Comparison of ENCODE assay signal across 10 cellular contexts in genomic region chr2:68367918-68368656, GRCh38. TPM values are rescaled to one million over a fixed set of nuclear protein-coding genes. Genes with fewer than 3 reads are reported as not detected.
DNase-seq lines count a peak whose midpoint lies in the region; ATAC-seq and TF ChIP-seq lines count a peak whose summit lies in the region.
"Had no signal": no experiment of that assay in that cellular context is flagged by ENCODE, and none has a peak within 500 bp of the region (broad histone marks: within the 10 kb centered on the region; RNA-seq: fewer than 3 reads in every experiment).

No MANE protein-coding gene starts in this region.

- no peak for TF ChIP-seq CTCF in right lobe of liver (IDR thresholded peaks at IDR 0.05)
- no peak for TF ChIP-seq CTCF in omental fat pad (IDR thresholded peaks at IDR 0.05)

- in situ Hi-C loops in HAP-1 (cut with MboI; ENCODE audit: low sequenced_read_pairs) = no loop called here

- intact Hi-C loops in right lobe of liver (cut with DNase I) = loop anchor here in 1 of 2 donors (10.0 kb wide), 1 partner anchor 67 kb away; no protein-coding TSS in a partner anchor

- H3K36me3 Mint-ChIP-seq in activated naive CD4-positive, alpha-beta T cell treated with anti-CD3 and anti-CD28 coated beads, Interleukin-2, amount 50 U/mL, for 24 hours = no peaks in the 10 kb centered on the region
- peaks cover 4 to 13% of the 10 kb centered on the region in 2 donors for H3K36me3 Mint-ChIP-seq in activated naive CD4-positive, alpha-beta T cell treated with anti-CD3 and anti-CD28 coated beads, Interleukin-2, amount 50 U/mL, for 72 hours

- H3K27ac ChIP-seq in right lobe of liver = peak overlapping the region in 2 of 3 donors; percentile 27 to 37

- 37% methylated on average over 4 of the region's 5 CpGs for WGBS in right lobe of liver (ENCODE audit: insufficient coverage, low coverage, low lambda C conversion rate, missing lambda C conversion rate)

- no peaks in the 10 kb centered on the region for H3K36me3 ChIP-seq in right lobe of liver
- H3K36me3 ChIP-seq in HAP-1 (replicated peaks) = no peaks in the 10 kb centered on the region

- no peaks in the 10 kb centered on the region for H3K27me3 Mint-ChIP-seq in activated naive CD4-positive, alpha-beta T cell treated with anti-CD3 and anti-CD28 coated beads, Interleukin-2, amount 50 U/mL, for 24 hours

- DNase-seq in activated naive CD4-positive, alpha-beta T cell treated with anti-CD3 and anti-CD28 coated beads, Interleukin-2, amount 50 U/mL, for 72 hours (ENCODE audit: low spot score in 2 of 2) = no peak
- DNase-seq in SKM-1 treated with dmso at 0.1 percent for 144 hours (lab: John Stamatoyannopoulos, UW; ENCODE audit: unreplicated experiment) (peak; percentile 90), right lobe of liver (no peak), superior temporal gyrus (ENCODE audit: extremely low spot score) (peak; percentile 49), HAP-1 (ENCODE audit: low spot score in 2 of 2) (no peak), NCI-H82 treated with DMSO at 0.1 percent for 48 hours (lab: John Stamatoyannopoulos, UW; ENCODE audit: unreplicated experiment) (no peak), omental fat pad (ENCODE audit: low spot score) (no peak)
- DNase-seq: stimulated activated CD4-positive, alpha-beta T cell treated with anti-CD3 and anti-CD28 coated beads, Interleukin-1b, Interleukin-23, amount 100 ng/mL, for 48 hours had no signal

- H3K4me1 ChIP-seq in right lobe of liver (no peaks in the 10 kb centered on the region), HAP-1 (no peaks in the 10 kb centered on the region)

- H3K9me3 Mint-ChIP-seq in activated naive CD4-positive, alpha-beta T cell treated with anti-CD3 and anti-CD28 coated beads, Interleukin-2, amount 50 U/mL, for 24 hours = no peaks in the 10 kb centered on the region
- peaks cover 0 to 7% of the 10 kb centered on the region in 2 donors for H3K9me3 Mint-ChIP-seq in activated naive CD4-positive, alpha-beta T cell treated with anti-CD3 and anti-CD28 coated beads, Interleukin-2, amount 50 U/mL, for 72 hours

- no peak for TF ChIP-seq POLR2A in right lobe of liver (IDR thresholded peaks at IDR 0.05)

- H3K4me3 Mint-ChIP-seq in activated naive CD4-positive, alpha-beta T cell treated with anti-CD3 and anti-CD28 coated beads, Interleukin-2, amount 50 U/mL, for 24 hours = peak overlapping the region; percentile 26

- H3K4me1 Mint-ChIP-seq in activated naive CD4-positive, alpha-beta T cell treated with anti-CD3 and anti-CD28 coated beads, Interleukin-2, amount 50 U/mL, for 24 hours = peaks cover 5% of the 10 kb centered on the region

- peak overlapping the region in 1 of 3 donors; percentile 42 for H3K4me3 ChIP-seq in right lobe of liver
- no peak overlapping the region for H3K4me3 ChIP-seq in HAP-1

- no peak overlapping the region for H3K27ac Mint-ChIP-seq in activated naive CD4-positive, alpha-beta T cell treated with anti-CD3 and anti-CD28 coated beads, Interleukin-2, amount 50 U/mL, for 24 hours
- no peak overlapping the region for H3K27ac Mint-ChIP-seq in activated naive CD4-positive, alpha-beta T cell treated with anti-CD3 and anti-CD28 coated beads, Interleukin-2, amount 50 U/mL, for 72 hours

- H3K27me3 ChIP-seq in right lobe of liver (no peaks in the 10 kb centered on the region), HAP-1 (ENCODE audit: low read depth) (peaks cover 20% of the 10 kb centered on the region)

- ATAC-seq in activated naive CD4-positive, alpha-beta T cell treated with anti-CD3 and anti-CD28 coated beads, Interleukin-2, amount 50 U/mL, for 72 hours = no peak
- peak in 3 of 4 donors; percentile 27 to 45 (median 39) for ATAC-seq in right lobe of liver
- ATAC-seq in omental fat pad (ENCODE audit: low FRiP score) = no peak

- H3K9me3 ChIP-seq in right lobe of liver (no peaks in the 10 kb centered on the region), HAP-1 (no peaks in the 10 kb centered on the region)

RNA-seq across cellular contexts. Expression of gene PLEK, which starts 3.0 kb away (rescaled TPM):
- 1 to 10 TPM in 1 of 2 donors, under 1 TPM in 1; 0.88 to 1.4 TPM for total RNA-seq in activated naive CD4-positive, alpha-beta T cell treated with anti-CD3 and anti-CD28 coated beads, Interleukin-2, amount 50 U/mL, for 72 hours
- total RNA-seq in right lobe of liver (10 to 100 TPM in 1 of 6 experiments, 1 to 10 TPM in 4, under 1 TPM in 1; 0.98 to 14.8 (median 2.4) TPM), omental fat pad (10 to 100 TPM; 16.9 to 55.1 (median 31.9) TPM)
- total RNA-seq: LHCN-M2 had no signal

RNA-seq across cellular contexts. Expression of gene CNRIP1, which starts 48.3 kb away (rescaled TPM):
- total RNA-seq in activated naive CD4-positive, alpha-beta T cell treated with anti-CD3 and anti-CD28 coated beads, Interleukin-2, amount 50 U/mL, for 72 hours = not detected
- total RNA-seq in right lobe of liver (1 to 10 TPM; 1.9 to 4.1 (median 2.6) TPM), omental fat pad (10 to 100 TPM; 40.8 to 67.9 (median 49.4) TPM)

Comparison
In these comparisons a context has a peak if more than half of its experiments do, and no peak if none do; other contexts are left out.
1. ATAC-seq: peak in right lobe of liver (3 of 4); none in activated naive CD4-positive, alpha-beta T cell treated with anti-CD3 and anti-CD28 coated beads, Interleukin-2, amount 50 U/mL, for 72 hours (0 of 2) and omental fat pad (single experiment).
2. DNase-seq: peak in SKM-1 treated with dmso at 0.1 percent for 144 hours (single experiment) and superior temporal gyrus (single experiment); none in activated naive CD4-positive, alpha-beta T cell treated with anti-CD3 and anti-CD28 coated beads, Interleukin-2, amount 50 U/mL, for 72 hours (0 of 2), right lobe of liver (0 of 3), HAP-1 (0 of 2), NCI-H82 treated with DMSO at 0.1 percent for 48 hours (single experiment) and omental fat pad (single experiment).
3. RNA of gene CNRIP1, which starts 48.3 kb away (total RNA-seq): 40.8 to 67.9 TPM in omental fat pad; 1.9 to 4.1 TPM in right lobe of liver and not detected in activated naive CD4-positive, alpha-beta T cell treated with anti-CD3 and anti-CD28 coated beads, Interleukin-2, amount 50 U/mL, for 72 hours; every median in the first group is over 4 times any median in the second.